Comparison of ENCODE assay signal across 18 cellular contexts in the genomic region with DNA sequence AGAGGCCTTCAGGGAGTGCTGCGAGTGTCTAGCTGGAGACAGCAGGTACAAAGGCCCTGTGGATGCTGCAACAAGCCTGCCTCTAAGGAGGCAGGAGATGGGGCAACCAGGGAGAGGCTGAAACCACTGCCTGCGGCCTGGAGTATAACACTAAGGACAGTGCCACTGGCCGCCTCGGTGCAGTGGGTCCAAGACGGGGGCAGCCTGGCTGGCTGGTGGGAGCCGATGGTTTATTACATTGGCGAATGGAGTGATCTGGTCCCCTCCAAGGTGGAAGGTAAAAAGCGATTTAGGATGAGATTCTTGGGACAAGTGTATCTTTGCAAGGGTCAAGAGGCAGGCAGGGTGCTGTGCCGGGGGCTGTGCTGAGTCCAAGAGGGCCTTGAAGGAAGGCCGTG. TPM values are rescaled to one million over a fixed set of nuclear protein-coding genes. Genes with fewer than 3 reads are reported as not detected.
"Had no signal": no experiment of that assay in that cellular context is flagged by ENCODE, and none has a peak within 500 bp of the region (broad histone marks: within the 10 kb centered on the region; RNA-seq: fewer than 3 reads in every experiment).

No MANE protein-coding gene starts in this region.

- DNase-seq: activated CD8-positive, alpha-beta memory T cell treated with anti-CD3 and anti-CD28 coated beads, Interleukin-2, amount 50 U/mL, for 48 hours; activated naive CD4-positive, alpha-beta T cell treated with anti-CD3 and anti-CD28 coated beads for 36 hours; activated T-cell treated with anti-CD3 and anti-CD28 coated beads, Interleukin-2, amount 50 U/mL, for 4 hours; amygdala; cortex of kidney; immature natural killer cell; left lung; midbrain; natural killer cell; right lobe of liver; stimulated activated CD4-positive, alpha-beta T cell treated with anti-CD3 and anti-CD28 coated beads, Interleukin-2, amount 100 ng/mL, for 48 hours; stimulated activated CD8-positive, alpha-beta memory T cell treated with anti-CD3 and anti-CD28 coated beads, Interleukin-4, amount 100 ng/mL, for 48 hours; stimulated activated naive B cell treated with anti-CD40 and anti-IgM and Interleukin-4, amounts not matched to agents 10 μg/mL and 1 μg/mL and 100 μg/mL, for 72 hours; T-helper 1 cell; trophoblast cell had no signal

- H3K9me3 ChIP-seq: left lung, neutrophil, pancreas, right lobe of liver had no signal

- ATAC-seq: activated T-cell treated with anti-CD3 and anti-CD28 coated beads, Interleukin-2, amount 50 U/mL, for 4 hours; left lung; natural killer cell; pancreas; right lobe of liver; stimulated activated naive B cell treated with anti-CD40 and anti-IgM and Interleukin-4, amounts not matched to agents 10 μg/mL and 1 μg/mL and 100 μg/mL, for 72 hours had no signal

- H3K4me1 ChIP-seq: pancreas had no signal

- H3K36me3 ChIP-seq: left lung, neutrophil, pancreas, right lobe of liver had no signal

- H3K27me3 ChIP-seq: right lobe of liver had no signal

- H3K27ac ChIP-seq: left lung, neutrophil, pancreas, right lobe of liver had no signal

- H3K4me3 ChIP-seq: left lung, pancreas, right lobe of liver, smooth muscle cell had no signal

RNA-seq across cellular contexts. Expression of gene TMEM255B, which starts 5.8 kb away (rescaled TPM):
- polyA plus RNA-seq: immature natural killer cell had no signal
